Comparison of ENCODE assay signal across 8 cellular contexts in genomic region chr4:128386761-128387599, GRCh38.
DNase-seq lines count a peak whose midpoint lies in the region; ATAC-seq and TF ChIP-seq lines count a peak whose summit lies in the region.

No MANE protein-coding gene starts in this region.

- H3K4me1 ChIP-seq in HUES48 (ENCODE audit: control insufficient read depth, insufficient read depth, low read length), result peaks cover 16% of the 10 kb centered on the region

- ATAC-seq in GM21423 (IDR thresholded peaks at IDR 0.05; ENCODE audit: unreplicated experiment), result no peak

- H3K4me3 ChIP-seq in HUES48 (ENCODE audit: low read depth, low read length), result no peak overlapping the region
- 0 out of 2 replicates have a peak overlapping the region, but pooled peaks have one; percentile 21 for H3K4me3 ChIP-seq in WI38 (ENCODE audit: low read depth, low read length)

- H3K27ac ChIP-seq in HUES48 (ENCODE audit: low read depth, low read length), result peak overlapping the region; percentile 38

- intact Hi-C loops in cardiac septum (cut with DNase I), result loop anchor here (1.0 to 10.0 kb wide), 5 partner anchors 29 to 470 kb away; partner anchors contain the start of gene PGRMC2

- no peak for TF ChIP-seq CTCF in WI38 (IDR thresholded peaks at IDR 0.05; ENCODE audit: low read depth, low read length)

- H3K27me3 ChIP-seq in HUES48 (ENCODE audit: control insufficient read depth, insufficient read depth, low read length), result no peaks in the 10 kb centered on the region

- H3K9ac ChIP-seq in HUES48 (ENCODE audit: low read depth, low read length), result no peak overlapping the region

- H3K36me3 ChIP-seq in HUES48 (ENCODE audit: control insufficient read depth, insufficient read depth, low read length), result no peaks in the 10 kb centered on the region

- DNase-seq in AG08395 (ENCODE audit: low spot score) (peak; percentile 94), cardiac septum (ENCODE audit: low spot score) (peak; percentile 91), pulmonary artery endothelial cell (ENCODE audit: low read depth, low spot score) (peak; percentile 64), 8988T (no peak), NCI-H774 (lab: John Stamatoyannopoulos, UW) (no peak)

- H3K9me3 ChIP-seq in HUES48 (ENCODE audit: control insufficient read depth, insufficient read depth, low read length), result no peaks in the 10 kb centered on the region

Comparison
In these comparisons a context has a peak if more than half of its experiments do, and no peak if none do; other contexts are left out.
1. DNase-seq: peak in AG08395 (single experiment), cardiac septum (single experiment) and pulmonary artery endothelial cell (single experiment); none in 8988T (single experiment) and NCI-H774 (single experiment).